In the genomic region with DNA sequence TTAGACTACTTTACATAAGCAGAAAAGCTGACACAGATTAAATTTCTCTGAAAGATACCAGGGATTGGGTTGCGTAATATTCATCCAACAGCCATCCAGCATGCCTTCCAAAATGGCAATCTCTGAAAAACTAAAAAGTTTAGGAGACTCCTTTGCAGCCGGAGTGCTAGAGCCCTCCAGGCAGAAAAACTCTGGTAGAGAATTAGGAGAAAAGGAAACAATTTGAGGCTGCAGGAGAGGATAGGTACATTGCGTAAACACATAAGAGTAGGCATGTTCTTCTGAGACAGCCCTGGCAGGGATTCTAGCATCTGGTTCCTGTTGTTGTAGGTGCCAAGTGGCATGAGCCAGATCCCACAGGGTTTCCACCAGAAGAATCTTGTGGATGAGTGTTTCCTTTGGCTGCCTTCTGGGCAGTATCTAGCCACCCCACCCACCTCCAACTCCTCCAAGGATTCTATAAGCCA, we compare ENCODE assay signal across 1 cellular context.
TF ChIP-seq lines count a peak whose summit lies in the region.

No MANE protein-coding gene starts in this region.

TF ChIP-seq in GM23338, 12 proteins besides CTCF, POLR2A, EP300 and RAD21 (continued from another document):
- no peak for TF ChIP-seq ZNF462 (CRISPR knock-in tag; IDR thresholded peaks at IDR 0.05)
- no peak for TF ChIP-seq JUNB (IDR thresholded peaks at IDR 0.05; ENCODE audit: unreplicated experiment)
